In the genomic region with DNA sequence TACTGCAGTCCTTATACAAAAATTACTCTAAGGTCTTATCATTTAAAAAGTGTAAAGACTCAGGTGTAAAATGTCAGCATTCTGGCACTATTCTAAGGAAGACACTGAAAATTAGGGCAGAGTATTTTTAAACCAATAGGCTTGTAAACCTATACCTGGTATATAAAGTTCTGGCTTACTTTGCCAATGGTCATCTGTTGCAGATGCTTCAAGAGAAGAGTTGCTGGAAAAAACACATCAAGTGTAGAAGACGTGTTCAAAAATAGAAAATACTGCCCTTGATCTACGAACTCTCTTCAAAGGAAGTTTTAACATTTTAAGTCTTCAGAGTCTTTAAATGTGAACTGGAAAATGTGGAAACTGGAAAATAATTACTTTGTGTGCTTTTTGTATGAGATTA, we compare ENCODE assay signal across 10 cellular contexts. TPM values are rescaled to one million over a fixed set of nuclear protein-coding genes. Genes with fewer than 3 reads are reported as not detected.
DNase-seq lines count a peak whose midpoint lies in the region; ATAC-seq, FAIRE-seq and TF ChIP-seq lines count a peak whose summit lies in the region.
"Had no signal": no experiment of that assay in that cellular context is flagged by ENCODE, and none has a peak within 500 bp of the region (broad histone marks: within the 10 kb centered on the region; RNA-seq: fewer than 3 reads in every experiment).

No MANE protein-coding gene starts in this region.

- 4 to 8% methylated on average over 2 of the region's 2 CpGs for WGBS in gastroesophageal sphincter (ENCODE audit: low coverage in 1 of 2), 2 donors

- H3K27me3 ChIP-seq in gastroesophageal sphincter (no peaks in the 10 kb centered on the region), uterus (no peaks in the 10 kb centered on the region)

- no peak for TF ChIP-seq EP300 in gastroesophageal sphincter (IDR thresholded peaks at IDR 0.05)

- H3K27ac ChIP-seq in gastroesophageal sphincter (peak overlapping the region in 3 of 4 donors; percentile 31 to 77 (median 51)), uterus (peak overlapping the region in 1 of 2 donors; percentile 93)

- intact Hi-C loops in uterus (cut with DNase I; ENCODE audit: low total_unique reads) = no loop called here

- H3K36me3 ChIP-seq in gastroesophageal sphincter (no peaks in the 10 kb centered on the region), uterus (no peaks in the 10 kb centered on the region)

- H3K9me3 ChIP-seq in T-helper 17 cell (ENCODE audit: control insufficient read depth, low read length, poor library complexity, severe bottlenecking) = no peaks in the 10 kb centered on the region
- H3K9me3 ChIP-seq in gastroesophageal sphincter = no peaks in the 10 kb centered on the region
- H3K9me3 ChIP-seq in uterus = no peaks in the 10 kb centered on the region

- FAIRE-seq in GM12891 (lab: Jason Lieb, UNC) = no peak

- no peak for TF ChIP-seq CTCF in gastroesophageal sphincter (IDR thresholded peaks at IDR 0.05)
- no peak for TF ChIP-seq CTCF in uterus (IDR thresholded peaks at IDR 0.05)

- peaks cover 50% of the 10 kb centered on the region for H3K4me1 Mint-ChIP-seq in activated CD4-positive, alpha-beta T cell treated with anti-CD3 and anti-CD28 coated beads, Interleukin-2, amount 10 ng/mL, durations not matched to agents 7 days and 5 days
- peaks cover 32% of the 10 kb centered on the region for H3K4me1 Mint-ChIP-seq in T-helper 17 cell
- H3K4me1 Mint-ChIP-seq in stimulated activated memory B cell treated with anti-CD40 and anti-IgM and Interleukin-4, amounts not matched to agents 10 μg/mL and 1 μg/mL and 100 μg/mL, for 72 hours = peaks cover 57% of the 10 kb centered on the region

- TF ChIP-seq POLR2A in gastroesophageal sphincter (IDR thresholded peaks at IDR 0.05) (no peak), uterus (IDR thresholded peaks at IDR 0.05) (no peak), GM12891 (IDR thresholded peaks at IDR 0.05; ENCODE audit: low read depth, low read length) (no peak)

- no peaks in the 10 kb centered on the region for H3K9me3 Mint-ChIP-seq in activated CD4-positive, alpha-beta T cell treated with anti-CD3 and anti-CD28 coated beads, Interleukin-2, amount 10 ng/mL, durations not matched to agents 7 days and 5 days
- no peaks in the 10 kb centered on the region for H3K9me3 Mint-ChIP-seq in stimulated activated memory B cell treated with anti-CD40 and anti-IgM and Interleukin-4, amounts not matched to agents 10 μg/mL and 1 μg/mL and 100 μg/mL, for 72 hours

- H3K4me1 ChIP-seq in gastroesophageal sphincter = peaks cover 0 to 75% (median 6%) of the 10 kb centered on the region in 3 donors
- H3K4me1 ChIP-seq in uterus = peaks cover 0 to 4% of the 10 kb centered on the region in 2 donors

- no peaks in the 10 kb centered on the region for H3K27me3 Mint-ChIP-seq in activated CD4-positive, alpha-beta T cell treated with anti-CD3 and anti-CD28 coated beads, Interleukin-2, amount 10 ng/mL, durations not matched to agents 7 days and 5 days
- no peaks in the 10 kb centered on the region for H3K27me3 Mint-ChIP-seq in T-helper 17 cell
- H3K27me3 Mint-ChIP-seq in stimulated activated memory B cell treated with anti-CD40 and anti-IgM and Interleukin-4, amounts not matched to agents 10 μg/mL and 1 μg/mL and 100 μg/mL, for 72 hours = no peaks in the 10 kb centered on the region

- POLR2A ChIA-PET in activated CD4-positive, alpha-beta T cell treated with anti-CD3 and anti-CD28 coated beads, Interleukin-2, amount 10 ng/mL, durations not matched to agents 7 days and 5 days (lab: Charles Lee) = no interaction called here

- peak overlapping the region; percentile 90 for H3K4me3 Mint-ChIP-seq in activated CD4-positive, alpha-beta T cell treated with anti-CD3 and anti-CD28 coated beads, Interleukin-2, amount 10 ng/mL, durations not matched to agents 7 days and 5 days
- peak overlapping the region; percentile 95 for H3K4me3 Mint-ChIP-seq in T-helper 17 cell
- peak overlapping the region; percentile 18 for H3K4me3 Mint-ChIP-seq in stimulated activated memory B cell treated with anti-CD40 and anti-IgM and Interleukin-4, amounts not matched to agents 10 μg/mL and 1 μg/mL and 100 μg/mL, for 72 hours

- H3K36me3 Mint-ChIP-seq in activated CD4-positive, alpha-beta T cell treated with anti-CD3 and anti-CD28 coated beads, Interleukin-2, amount 10 ng/mL, durations not matched to agents 7 days and 5 days (ENCODE audit: low read depth) = peaks cover 16% of the 10 kb centered on the region
- H3K36me3 Mint-ChIP-seq in T-helper 17 cell (ENCODE audit: low read depth) = peaks cover 4% of the 10 kb centered on the region
- peaks cover 8% of the 10 kb centered on the region for H3K36me3 Mint-ChIP-seq in stimulated activated memory B cell treated with anti-CD40 and anti-IgM and Interleukin-4, amounts not matched to agents 10 μg/mL and 1 μg/mL and 100 μg/mL, for 72 hours

- ATAC-seq in T-helper 17 cell (no peak), gastroesophageal sphincter (no peak)
- no peak for ATAC-seq in stimulated activated memory B cell treated with anti-CD40 and anti-IgM and Interleukin-4, amounts not matched to agents 10 μg/mL and 1 μg/mL and 100 μg/mL, for 72 hours

- no peak for DNase-seq in activated CD4-positive, alpha-beta T cell treated with anti-CD3 and anti-CD28 coated beads, Interleukin-2, amount 10 ng/mL, durations not matched to agents 7 days and 5 days
- no peak for DNase-seq in activated CD4-positive, alpha-beta T cell treated with anti-CD3 and anti-CD28 coated beads, Interleukin-2, amount 50 U/mL, for 48 hours
- no peak for DNase-seq in T-helper 17 cell
- no peak for DNase-seq in uterus
- DNase-seq in GM12891 (ENCODE audit: insufficient read length, low spot score) = no peak
- no peak for DNase-seq in medulla oblongata (ENCODE audit: extremely low spot score)
- DNase-seq: NCI-H2081, SHP77 treated with DMSO at 0.1 percent for 48 hours had no signal

- H3K4me3 ChIP-seq in gastroesophageal sphincter = peak overlapping the region in 1 of 2 donors; percentile 46
- H3K4me3 ChIP-seq in uterus = peak overlapping the region in 1 of 2 donors; percentile 38

- CTCF ChIA-PET in activated CD4-positive, alpha-beta T cell treated with anti-CD3 and anti-CD28 coated beads, Interleukin-2, amount 10 ng/mL, durations not matched to agents 7 days and 5 days (lab: Charles Lee) = interaction anchor here (1.4 kb wide), 1 partner anchor 10 kb away, joined by 3 read pairs; no protein-coding TSS in a partner anchor

- peak overlapping the region; percentile 91 for H3K27ac Mint-ChIP-seq in activated CD4-positive, alpha-beta T cell treated with anti-CD3 and anti-CD28 coated beads, Interleukin-2, amount 10 ng/mL, durations not matched to agents 7 days and 5 days
- peak overlapping the region; percentile 94 for H3K27ac Mint-ChIP-seq in T-helper 17 cell
- H3K27ac Mint-ChIP-seq in stimulated activated memory B cell treated with anti-CD40 and anti-IgM and Interleukin-4, amounts not matched to agents 10 μg/mL and 1 μg/mL and 100 μg/mL, for 72 hours = peak overlapping the region; percentile 49

TF ChIP-seq in GM12891, 5 proteins besides CTCF, POLR2A, EP300 and RAD21:
- TF ChIP-seq POLR2AphosphoS5 (IDR thresholded peaks at IDR 0.05; ENCODE audit: low read depth, low read length) (no peak), PAX5 (IDR thresholded peaks at IDR 0.05; ENCODE audit: insufficient read depth, low read length, severe bottlenecking) (no peak)

RNA-seq across cellular contexts. Expression of a gene that starts 23.9 kb away (rescaled TPM):
- total RNA-seq in activated CD4-positive, alpha-beta T cell treated with anti-CD3 and anti-CD28 coated beads, Interleukin-2, amount 10 ng/mL, durations not matched to agents 7 days and 5 days = 10 to 100 TPM; 55.2 to 64.5 TPM
- 10 to 100 TPM; 36.5 to 82.2 TPM for total RNA-seq in T-helper 17 cell
- 10 to 100 TPM; 13.1 to 32.5 (median 20.2) TPM for total RNA-seq in gastroesophageal sphincter
- 10 to 100 TPM; 21.3 to 50.2 (median 42.1) TPM for total RNA-seq in uterus
- 68.2 TPM for polyA plus RNA-seq in GM12891 (2012; ENCODE audit: low read depth, missing spikeins)

Comparison
In these comparisons a context has a peak if more than half of its experiments do, and no peak if none do; other contexts are left out.
1. H3K4me3 Mint-ChIP-seq: peak in every context shown above with its lines; median percentile 95 in T-helper 17 cell; 90 in activated CD4-positive, alpha-beta T cell treated with anti-CD3 and anti-CD28 coated beads, Interleukin-2, amount 10 ng/mL, durations not matched to agents 7 days and 5 days; 18 in stimulated activated memory B cell treated with anti-CD40 and anti-IgM and Interleukin-4, amounts not matched to agents 10 μg/mL and 1 μg/mL and 100 μg/mL, for 72 hours.